10 cellular contexts compared by ENCODE assay signal in genomic region chr11:35099278-35100018, GRCh38. TPM values are rescaled to one million over a fixed set of nuclear protein-coding genes. Genes with fewer than 3 reads are reported as not detected.
DNase-seq lines count a peak whose midpoint lies in the region; ATAC-seq and TF ChIP-seq lines count a peak whose summit lies in the region.
"Had no signal": no experiment of that assay in that cellular context is flagged by ENCODE, and none has a peak within 500 bp of the region (broad histone marks: within the 10 kb centered on the region; RNA-seq: fewer than 3 reads in every experiment).

No MANE protein-coding gene starts in this region.

- H2BK120ac ChIP-seq in neuronal stem cell (ENCODE audit: low read depth, low read length) = no peak overlapping the region

- DNase-seq in Right ventricle myocardium inferior (ENCODE audit: missing footprints) = no peak
- no peak for DNase-seq in cardiac septum (ENCODE audit: low spot score)
- no peak for DNase-seq in NCI-H1694 (lab: John Stamatoyannopoulos, UW)
- DNase-seq in GM10266 (ENCODE audit: extremely low spot score) = no peak
- DNase-seq in neuronal stem cell (ENCODE audit: low spot score) = no peak
- DNase-seq: NCI-H2171 had no signal

- H2AK5ac ChIP-seq in neuronal stem cell (ENCODE audit: low read depth, low read length) = no peak overlapping the region

- no peak overlapping the region for H2BK5ac ChIP-seq in neuronal stem cell (ENCODE audit: low read length)

- H3K9me3 ChIP-seq in mucosa of rectum (ENCODE audit: control insufficient read depth in 2 of 2, low read length in 2 of 2) (no peaks in the 10 kb centered on the region), neuronal stem cell (replicated peaks in 1 of 2; ENCODE audit: control insufficient read depth in 2 of 2, insufficient read depth in 1 of 2, low read depth in 1 of 2, low read length in 2 of 2) (no peaks in the 10 kb centered on the region)

- H3K27ac ChIP-seq in mucosa of rectum (ENCODE audit: low read depth in 2 of 2, low read length in 2 of 2) = peak overlapping the region; percentile 46 to 72
- H3K27ac ChIP-seq in neuronal stem cell (replicated peaks; ENCODE audit: low read length) = no peak overlapping the region
- H3K27ac ChIP-seq: SK-N-MC had no signal

- H2AFZ ChIP-seq in neuronal stem cell (ENCODE audit: low read length) = no peak overlapping the region

- no peak overlapping the region for H3K4me3 ChIP-seq in mucosa of rectum (ENCODE audit: low read length in 2 of 2)
- H3K4me3 ChIP-seq in neuronal stem cell (ENCODE audit: low read length in 2 of 2) = no peak overlapping the region
- H3K4me3 ChIP-seq: SK-N-MC had no signal

- H2BK15ac ChIP-seq in neuronal stem cell (ENCODE audit: low read length) = no peak overlapping the region

- no peak overlapping the region for H3K14ac ChIP-seq in neuronal stem cell (ENCODE audit: low read length)

- no peaks in the 10 kb centered on the region for H3K79me1 ChIP-seq in neuronal stem cell (ENCODE audit: low read depth, low read length)

- no peak overlapping the region for H3K18ac ChIP-seq in neuronal stem cell (ENCODE audit: low read length)

- no peak overlapping the region for H3K23ac ChIP-seq in neuronal stem cell (ENCODE audit: low read depth, low read length, poor library complexity)

- no peak overlapping the region for H2BK12ac ChIP-seq in neuronal stem cell (ENCODE audit: low read length)

- H3K36me3 ChIP-seq in mucosa of rectum (ENCODE audit: control insufficient read depth in 2 of 2, insufficient read depth in 2 of 2, low read length in 2 of 2) (no peaks in the 10 kb centered on the region), neuronal stem cell (replicated peaks in 1 of 2; ENCODE audit: control insufficient read depth in 2 of 2, insufficient read depth in 2 of 2, low read length in 2 of 2) (no peaks in the 10 kb centered on the region)

- H4K91ac ChIP-seq in neuronal stem cell (ENCODE audit: low read depth, low read length, poor library complexity) = no peak overlapping the region

- TF ChIP-seq CTCF in GM10266 (IDR thresholded peaks at IDR 0.05; ENCODE audit: control insufficient read depth, insufficient read depth, low read depth, missing control alignments) = no peak

- no CpG with 5 or more reads among the region's 6 CpGs for WGBS in neuronal stem cell (ENCODE audit: extremely low coverage in 2 of 2, insufficient read length in 2 of 2, insufficient replicate concordance in 1 of 2), 2 donors

- intact Hi-C loops in Right ventricle myocardium inferior (cut with DNase I) (loop anchor here (5.0 kb wide), 1 partner anchor 58 kb away; no protein-coding TSS in a partner anchor), cardiac septum (cut with DNase I) (loop anchor here (5.0 to 10.0 kb wide), 4 partner anchors 58 to 265 kb away; no protein-coding TSS in a partner anchor)

- no peak overlapping the region for H4K8ac ChIP-seq in neuronal stem cell (ENCODE audit: low read depth, low read length)

- H3K27me3 ChIP-seq in mucosa of rectum (ENCODE audit: control insufficient read depth in 2 of 2, insufficient read depth in 2 of 2, low read length in 2 of 2) (no peaks in the 10 kb centered on the region), neuronal stem cell (ENCODE audit: control insufficient read depth in 3 of 3, insufficient read depth in 3 of 3, low read depth in 1 of 3, low read length in 3 of 3) (no peaks in the 10 kb centered on the region)

- H3K4me2 ChIP-seq in neuronal stem cell (ENCODE audit: insufficient read depth, low read length, poor library complexity, severe bottlenecking) = no peak overlapping the region

- no peak overlapping the region for H3K9ac ChIP-seq in mucosa of rectum (ENCODE audit: low read depth in 1 of 2, low read length in 2 of 2)
- no peak overlapping the region for H3K9ac ChIP-seq in neuronal stem cell (ENCODE audit: low read depth, low read length, poor library complexity)

- H3K4ac ChIP-seq in neuronal stem cell (ENCODE audit: low read length) = no peak overlapping the region

- peak; percentile 63 for ATAC-seq in Right ventricle myocardium inferior
- peak; percentile 39 for ATAC-seq in esophagus mucosa
- ATAC-seq in HG03432 (IDR thresholded peaks at IDR 0.05; ENCODE audit: unreplicated experiment) = no peak

- H3K4me1 ChIP-seq in mucosa of rectum (ENCODE audit: control insufficient read depth in 2 of 2, insufficient read depth in 2 of 2, low read length in 2 of 2) (peaks cover 0 to 2% of the 10 kb centered on the region in 2 donors), neuronal stem cell (ENCODE audit: control insufficient read depth in 2 of 2, insufficient read depth in 1 of 2, low read depth in 1 of 2, low read length in 2 of 2) (no peaks in the 10 kb centered on the region)

RNA-seq across cellular contexts. Expression of gene CD44, which starts 39.5 kb away (rescaled TPM):
- total RNA-seq in Right ventricle myocardium inferior (19.9 TPM), cardiac septum (55.6 TPM), esophagus mucosa (814 TPM)
- 1.6 TPM for polyA plus RNA-seq in neuronal stem cell (2013, experiment 1 of 2)
- 0.75 TPM for polyA plus RNA-seq in neuronal stem cell (2013, experiment 2 of 2)

Comparison
In these comparisons a context has a peak if more than half of its experiments do, and no peak if none do; other contexts are left out.
1. RNA of gene CD44, which starts 39.5 kb away (total RNA-seq): 814 TPM in esophagus mucosa (single experiment); 55.6 TPM in cardiac septum (single experiment) and 19.9 TPM in Right ventricle myocardium inferior (single experiment); every median in the first group is over 10 times any median in the second.